Comparison of ENCODE assay signal across 1 cellular context in the genomic region with DNA sequence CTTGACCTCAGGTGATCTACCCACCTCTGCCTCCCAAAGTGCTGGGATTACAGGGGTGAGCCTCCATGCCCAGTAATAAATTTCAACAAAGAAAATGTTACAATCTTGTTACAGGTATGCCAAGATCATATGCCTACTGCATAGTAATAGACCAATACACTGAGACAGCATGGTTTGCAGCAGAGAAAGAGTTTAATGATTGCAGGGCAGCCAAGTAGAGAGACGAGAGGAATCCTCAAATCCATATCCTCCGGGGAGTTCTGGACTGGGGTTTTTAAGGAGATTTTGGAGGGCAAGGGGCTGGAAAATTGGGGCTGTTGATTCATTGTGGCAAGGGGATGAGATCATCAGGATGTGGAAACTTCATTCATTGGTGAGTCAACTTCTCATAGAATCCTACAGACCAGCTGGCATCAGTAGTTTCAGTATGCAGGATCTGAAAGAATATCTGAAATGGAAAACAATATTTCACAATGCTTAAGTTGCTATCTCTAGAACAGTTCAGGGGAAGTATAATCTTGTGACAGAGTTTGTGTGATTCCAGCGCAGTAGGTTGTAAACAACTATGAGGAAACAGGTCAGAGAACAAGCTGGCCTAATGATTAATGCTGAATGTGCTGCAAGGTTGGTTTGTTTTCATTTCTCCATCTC.
TF ChIP-seq lines count a peak whose summit lies in the region.

No MANE protein-coding gene starts in this region.

TF ChIP-seq in SK-N-SH treated with all-trans-retinoic acid at 6 μM for 48 hours, 23 proteins besides CTCF, POLR2A, EP300 and RAD21 (continued from another document):
- TF ChIP-seq BACH2 (CRISPR knock-in tag; IDR thresholded peaks at IDR 0.05; ENCODE audit: borderline replicate concordance) (no peak), ZNF565 (CRISPR knock-in tag; conservative IDR thresholded peaks at IDR 0.05; ENCODE audit: low read depth) (no peak), TCF4 (CRISPR knock-in tag; IDR thresholded peaks at IDR 0.05; ENCODE audit: borderline replicate concordance) (no peak)
TF ChIP-seq in SK-N-SH treated with all-trans-retinoic acid at 6 μM for 48 hours: peak in this region for 0.
